1 cellular context compared by ENCODE assay signal in the genomic region with DNA sequence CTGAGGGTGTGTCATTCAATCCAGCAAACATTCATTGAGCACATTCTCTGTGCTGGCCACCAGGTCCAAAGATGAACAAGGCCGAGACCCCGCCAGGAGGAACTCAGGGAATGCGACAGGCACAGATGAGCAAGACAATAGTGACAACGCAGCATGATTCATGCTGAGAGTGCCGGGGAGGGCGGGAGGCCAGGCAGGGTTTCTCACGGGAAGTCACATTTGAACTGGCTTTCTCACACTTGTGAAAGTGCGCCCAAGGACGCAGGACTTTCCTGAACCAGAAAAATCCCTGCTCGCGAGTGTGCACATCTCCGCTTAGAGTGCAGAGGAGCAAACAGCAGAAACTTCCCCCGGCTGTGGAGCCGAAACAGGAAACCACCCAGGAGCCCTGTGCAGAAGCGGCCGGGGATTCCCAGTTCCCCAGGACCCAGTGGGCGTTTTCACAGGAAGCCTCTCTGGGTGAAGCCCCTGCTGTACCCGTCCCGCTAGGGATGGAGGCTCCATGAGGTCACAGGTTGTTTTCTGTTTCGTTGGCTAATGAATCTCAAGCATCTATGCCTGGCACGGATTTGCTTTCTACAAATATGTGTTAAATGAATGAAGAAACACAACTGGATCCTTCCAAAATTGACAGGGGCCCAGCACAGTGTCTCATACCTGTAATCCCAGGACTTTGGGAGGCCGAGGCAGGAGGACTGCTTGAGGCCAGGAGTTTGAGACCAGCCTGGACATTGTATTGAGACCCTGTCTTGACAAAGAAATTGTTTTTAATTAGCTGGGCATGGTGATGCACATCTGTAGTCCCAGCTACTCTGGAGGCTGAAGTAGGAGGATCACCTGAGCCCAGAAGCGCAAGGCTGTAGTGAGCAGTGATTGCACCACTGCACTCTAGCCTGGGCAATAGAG.
TF ChIP-seq lines count a peak whose summit lies in the region.

No MANE protein-coding gene starts in this region.

TF ChIP-seq in HepG2, 621 proteins besides CTCF, POLR2A, EP300 and RAD21 (continued from another document and continues in another):
- TF ChIP-seq, protein P1, sequence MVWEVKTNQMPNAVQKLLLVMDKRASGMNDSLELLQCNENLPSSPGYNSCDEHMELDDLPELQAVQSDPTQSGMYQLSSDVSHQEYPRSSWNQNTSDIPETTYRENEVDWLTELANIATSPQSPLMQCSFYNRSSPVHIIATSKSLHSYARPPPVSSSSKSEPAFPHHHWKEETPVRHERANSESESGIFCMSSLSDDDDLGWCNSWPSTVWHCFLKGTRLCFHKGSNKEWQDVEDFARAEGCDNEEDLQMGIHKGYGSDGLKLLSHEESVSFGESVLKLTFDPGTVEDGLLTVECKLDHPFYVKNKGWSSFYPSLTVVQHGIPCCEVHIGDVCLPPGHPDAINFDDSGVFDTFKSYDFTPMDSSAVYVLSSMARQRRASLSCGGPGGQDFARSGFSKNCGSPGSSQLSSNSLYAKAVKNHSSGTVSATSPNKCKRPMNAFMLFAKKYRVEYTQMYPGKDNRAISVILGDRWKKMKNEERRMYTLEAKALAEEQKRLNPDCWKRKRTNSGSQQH (CRISPR knock-in tag; IDR thresholded peaks at IDR 0.05; ENCODE audit: low read depth) = no peak
- peak; percentile 23; the same call in 1 of the 2 replicates for TF ChIP-seq HOXA3 (CRISPR knock-in tag; IDR thresholded peaks at IDR 0.05)
- TF ChIP-seq TEAD3 (CRISPR knock-in tag; optimal IDR thresholded peaks at IDR 0.05; ENCODE audit: borderline replicate concordance) = peak; percentile 74
- TF ChIP-seq ZNF766 (CRISPR knock-in tag; IDR thresholded peaks at IDR 0.05; ENCODE audit: borderline replicate concordance) = 0 out of 2 replicates have a peak, but pooled peaks have one; percentile 12
- TF ChIP-seq JUND (CRISPR knock-in tag; IDR thresholded peaks at IDR 0.05) = no peak
- TF ChIP-seq GABPB1 (CRISPR knock-in tag; IDR thresholded peaks at IDR 0.05) = peak; percentile 31
- TF ChIP-seq ZNF674 (CRISPR knock-in tag; IDR thresholded peaks at IDR 0.05; ENCODE audit: low read depth) = no peak
- TF ChIP-seq ZNF614 (CRISPR knock-in tag; IDR thresholded peaks at IDR 0.05; ENCODE audit: borderline replicate concordance) = 0 out of 2 replicates have a peak, but pooled peaks have one; percentile 9
- 0 out of 2 replicates have a peak, but pooled peaks have one; percentile 31 for TF ChIP-seq SRY (CRISPR knock-in tag; IDR thresholded peaks at IDR 0.05)
- TF ChIP-seq LCORL (IDR thresholded peaks at IDR 0.05) = no peak
- 0 out of 2 replicates have a peak, but pooled peaks have one; percentile 31 for TF ChIP-seq LCORL (CRISPR knock-in tag; IDR thresholded peaks at IDR 0.05)
- TF ChIP-seq, protein P2, sequence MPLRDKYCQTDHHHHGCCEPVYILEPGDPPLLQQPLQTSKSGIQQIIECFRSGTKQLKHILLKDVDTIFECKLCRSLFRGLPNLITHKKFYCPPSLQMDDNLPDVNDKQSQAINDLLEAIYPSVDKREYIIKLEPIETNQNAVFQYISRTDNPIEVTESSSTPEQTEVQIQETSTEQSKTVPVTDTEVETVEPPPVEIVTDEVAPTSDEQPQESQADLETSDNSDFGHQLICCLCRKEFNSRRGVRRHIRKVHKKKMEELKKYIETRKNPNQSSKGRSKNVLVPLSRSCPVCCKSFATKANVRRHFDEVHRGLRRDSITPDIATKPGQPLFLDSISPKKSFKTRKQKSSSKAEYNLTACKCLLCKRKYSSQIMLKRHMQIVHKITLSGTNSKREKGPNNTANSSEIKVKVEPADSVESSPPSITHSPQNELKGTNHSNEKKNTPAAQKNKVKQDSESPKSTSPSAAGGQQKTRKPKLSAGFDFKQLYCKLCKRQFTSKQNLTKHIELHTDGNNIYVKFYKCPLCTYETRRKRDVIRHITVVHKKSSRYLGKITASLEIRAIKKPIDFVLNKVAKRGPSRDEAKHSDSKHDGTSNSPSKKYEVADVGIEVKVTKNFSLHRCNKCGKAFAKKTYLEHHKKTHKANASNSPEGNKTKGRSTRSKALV (CRISPR knock-in tag; IDR thresholded peaks at IDR 0.05) = 0 out of 2 replicates have a peak, but pooled peaks have one; percentile 54
- TF ChIP-seq SIN3A (IDR thresholded peaks at IDR 0.05; ENCODE audit: borderline replicate concordance, low read depth, low read length) = 0 out of 2 replicates have a peak, but pooled peaks have one; percentile 23
- TF ChIP-seq TGIF2 (CRISPR knock-in tag; IDR thresholded peaks at IDR 0.05) = no peak
- TF ChIP-seq, protein P3, sequence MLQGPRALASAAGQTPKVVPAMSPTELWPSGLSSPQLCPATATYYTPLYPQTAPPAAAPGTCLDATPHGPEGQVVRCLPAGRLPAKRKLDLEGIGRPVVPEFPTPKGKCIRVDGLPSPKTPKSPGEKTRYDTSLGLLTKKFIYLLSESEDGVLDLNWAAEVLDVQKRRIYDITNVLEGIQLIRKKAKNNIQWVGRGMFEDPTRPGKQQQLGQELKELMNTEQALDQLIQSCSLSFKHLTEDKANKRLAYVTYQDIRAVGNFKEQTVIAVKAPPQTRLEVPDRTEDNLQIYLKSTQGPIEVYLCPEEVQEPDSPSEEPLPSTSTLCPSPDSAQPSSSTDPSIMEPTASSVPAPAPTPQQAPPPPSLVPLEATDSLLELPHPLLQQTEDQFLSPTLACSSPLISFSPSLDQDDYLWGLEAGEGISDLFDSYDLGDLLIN (CRISPR knock-in tag; IDR thresholded peaks at IDR 0.05; ENCODE audit: borderline replicate concordance) = no peak
- 0 out of 2 replicates have a peak, but pooled peaks have one; percentile 28 for TF ChIP-seq ZNF430 (CRISPR knock-in tag; IDR thresholded peaks at IDR 0.05)
- no peak for TF ChIP-seq NR2F6 (IDR thresholded peaks at IDR 0.05)
- peak; percentile 22; the same call in 1 of the 2 replicates for TF ChIP-seq NR2F6 (CRISPR knock-in tag; IDR thresholded peaks at IDR 0.05)
- TF ChIP-seq GATAD2A (CRISPR knock-in tag; IDR thresholded peaks at IDR 0.05) = 0 out of 2 replicates have a peak, but pooled peaks have one; percentile 25
- peak; percentile 47 for TF ChIP-seq XRCC5 (optimal IDR thresholded peaks at IDR 0.05; ENCODE audit: low read length)
- TF ChIP-seq GABPA (IDR thresholded peaks at IDR 0.05; ENCODE audit: low read depth, low read length) = no peak
- peak; percentile 31; the same call in 1 of the 2 replicates for TF ChIP-seq GABPA (CRISPR knock-in tag; IDR thresholded peaks at IDR 0.05; ENCODE audit: low read depth)
- TF ChIP-seq CEBPG (CRISPR knock-in tag; IDR thresholded peaks at IDR 0.05) = no peak
- TF ChIP-seq, protein P4, sequence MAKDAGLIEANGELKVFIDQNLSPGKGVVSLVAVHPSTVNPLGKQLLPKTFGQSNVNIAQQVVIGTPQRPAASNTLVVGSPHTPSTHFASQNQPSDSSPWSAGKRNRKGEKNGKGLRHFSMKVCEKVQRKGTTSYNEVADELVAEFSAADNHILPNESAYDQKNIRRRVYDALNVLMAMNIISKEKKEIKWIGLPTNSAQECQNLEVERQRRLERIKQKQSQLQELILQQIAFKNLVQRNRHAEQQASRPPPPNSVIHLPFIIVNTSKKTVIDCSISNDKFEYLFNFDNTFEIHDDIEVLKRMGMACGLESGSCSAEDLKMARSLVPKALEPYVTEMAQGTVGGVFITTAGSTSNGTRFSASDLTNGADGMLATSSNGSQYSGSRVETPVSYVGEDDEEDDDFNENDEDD (CRISPR knock-in tag; IDR thresholded peaks at IDR 0.05; ENCODE audit: borderline replicate concordance) = 0 out of 2 replicates have a peak, but pooled peaks have one; percentile 18
- TF ChIP-seq ZNF598 (CRISPR knock-in tag; IDR thresholded peaks at IDR 0.05; ENCODE audit: borderline replicate concordance) = 0 out of 2 replicates have a peak, but pooled peaks have one; percentile 47
- TF ChIP-seq, protein P5, sequence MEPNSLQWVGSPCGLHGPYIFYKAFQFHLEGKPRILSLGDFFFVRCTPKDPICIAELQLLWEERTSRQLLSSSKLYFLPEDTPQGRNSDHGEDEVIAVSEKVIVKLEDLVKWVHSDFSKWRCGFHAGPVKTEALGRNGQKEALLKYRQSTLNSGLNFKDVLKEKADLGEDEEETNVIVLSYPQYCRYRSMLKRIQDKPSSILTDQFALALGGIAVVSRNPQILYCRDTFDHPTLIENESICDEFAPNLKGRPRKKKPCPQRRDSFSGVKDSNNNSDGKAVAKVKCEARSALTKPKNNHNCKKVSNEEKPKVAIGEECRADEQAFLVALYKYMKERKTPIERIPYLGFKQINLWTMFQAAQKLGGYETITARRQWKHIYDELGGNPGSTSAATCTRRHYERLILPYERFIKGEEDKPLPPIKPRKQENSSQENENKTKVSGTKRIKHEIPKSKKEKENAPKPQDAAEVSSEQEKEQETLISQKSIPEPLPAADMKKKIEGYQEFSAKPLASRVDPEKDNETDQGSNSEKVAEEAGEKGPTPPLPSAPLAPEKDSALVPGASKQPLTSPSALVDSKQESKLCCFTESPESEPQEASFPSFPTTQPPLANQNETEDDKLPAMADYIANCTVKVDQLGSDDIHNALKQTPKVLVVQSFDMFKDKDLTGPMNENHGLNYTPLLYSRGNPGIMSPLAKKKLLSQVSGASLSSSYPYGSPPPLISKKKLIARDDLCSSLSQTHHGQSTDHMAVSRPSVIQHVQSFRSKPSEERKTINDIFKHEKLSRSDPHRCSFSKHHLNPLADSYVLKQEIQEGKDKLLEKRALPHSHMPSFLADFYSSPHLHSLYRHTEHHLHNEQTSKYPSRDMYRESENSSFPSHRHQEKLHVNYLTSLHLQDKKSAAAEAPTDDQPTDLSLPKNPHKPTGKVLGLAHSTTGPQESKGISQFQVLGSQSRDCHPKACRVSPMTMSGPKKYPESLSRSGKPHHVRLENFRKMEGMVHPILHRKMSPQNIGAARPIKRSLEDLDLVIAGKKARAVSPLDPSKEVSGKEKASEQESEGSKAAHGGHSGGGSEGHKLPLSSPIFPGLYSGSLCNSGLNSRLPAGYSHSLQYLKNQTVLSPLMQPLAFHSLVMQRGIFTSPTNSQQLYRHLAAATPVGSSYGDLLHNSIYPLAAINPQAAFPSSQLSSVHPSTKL (CRISPR knock-in tag; IDR thresholded peaks at IDR 0.05) = peak; percentile 66
- TF ChIP-seq RARA (CRISPR knock-in tag; IDR thresholded peaks at IDR 0.05) = peak; percentile 19; the same call in 1 of the 2 replicates
- TF ChIP-seq HDAC2 (CRISPR knock-in tag; IDR thresholded peaks at IDR 0.05) = 0 out of 2 replicates have a peak, but pooled peaks have one; percentile 27
- 0 out of 2 replicates have a peak, but pooled peaks have one; percentile 49 for TF ChIP-seq MYC (CRISPR knock-in tag; IDR thresholded peaks at IDR 0.05; ENCODE audit: borderline replicate concordance)
- TF ChIP-seq, protein P6, sequence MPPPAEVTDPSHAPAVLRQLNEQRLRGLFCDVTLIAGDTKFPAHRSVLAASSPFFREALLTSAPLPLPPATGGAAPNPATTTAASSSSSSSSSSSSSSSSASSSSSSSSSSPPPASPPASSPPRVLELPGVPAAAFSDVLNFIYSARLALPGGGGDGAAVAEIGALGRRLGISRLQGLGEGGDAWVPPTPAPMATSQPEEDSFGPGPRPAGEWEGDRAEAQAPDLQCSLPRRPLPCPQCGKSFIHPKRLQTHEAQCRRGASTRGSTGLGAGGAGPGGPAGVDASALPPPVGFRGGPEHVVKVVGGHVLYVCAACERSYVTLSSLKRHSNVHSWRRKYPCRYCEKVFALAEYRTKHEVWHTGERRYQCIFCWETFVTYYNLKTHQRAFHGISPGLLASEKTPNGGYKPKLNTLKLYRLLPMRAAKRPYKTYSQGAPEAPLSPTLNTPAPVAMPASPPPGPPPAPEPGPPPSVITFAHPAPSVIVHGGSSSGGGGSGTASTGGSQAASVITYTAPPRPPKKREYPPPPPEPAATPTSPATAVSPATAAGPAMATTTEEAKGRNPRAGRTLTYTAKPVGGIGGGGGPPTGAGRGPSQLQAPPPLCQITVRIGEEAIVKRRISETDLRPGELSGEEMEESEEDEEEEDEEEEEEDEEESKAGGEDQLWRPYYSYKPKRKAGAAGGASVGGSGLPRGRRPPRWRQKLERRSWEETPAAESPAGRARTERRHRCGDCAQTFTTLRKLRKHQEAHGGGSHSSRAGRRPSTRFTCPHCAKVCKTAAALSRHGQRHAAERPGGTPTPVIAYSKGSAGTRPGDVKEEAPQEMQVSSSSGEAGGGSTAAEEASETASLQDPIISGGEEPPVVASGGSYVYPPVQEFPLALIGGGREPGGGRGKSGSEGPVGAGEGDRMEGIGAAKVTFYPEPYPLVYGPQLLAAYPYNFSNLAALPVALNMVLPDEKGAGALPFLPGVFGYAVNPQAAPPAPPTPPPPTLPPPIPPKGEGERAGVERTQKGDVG (CRISPR knock-in tag; IDR thresholded peaks at IDR 0.05; ENCODE audit: borderline replicate concordance) = no peak
- no peak for TF ChIP-seq SOX13 (IDR thresholded peaks at IDR 0.05)
- TF ChIP-seq SOX13 (CRISPR knock-in tag; conservative IDR thresholded peaks at IDR 0.05 in 1 of 2, IDR thresholded peaks at IDR 0.05 in 1 of 2) = peak in 1 of 2 experiments; percentile 75; a peak in 2 of 4 replicates
- TF ChIP-seq, protein P7, sequence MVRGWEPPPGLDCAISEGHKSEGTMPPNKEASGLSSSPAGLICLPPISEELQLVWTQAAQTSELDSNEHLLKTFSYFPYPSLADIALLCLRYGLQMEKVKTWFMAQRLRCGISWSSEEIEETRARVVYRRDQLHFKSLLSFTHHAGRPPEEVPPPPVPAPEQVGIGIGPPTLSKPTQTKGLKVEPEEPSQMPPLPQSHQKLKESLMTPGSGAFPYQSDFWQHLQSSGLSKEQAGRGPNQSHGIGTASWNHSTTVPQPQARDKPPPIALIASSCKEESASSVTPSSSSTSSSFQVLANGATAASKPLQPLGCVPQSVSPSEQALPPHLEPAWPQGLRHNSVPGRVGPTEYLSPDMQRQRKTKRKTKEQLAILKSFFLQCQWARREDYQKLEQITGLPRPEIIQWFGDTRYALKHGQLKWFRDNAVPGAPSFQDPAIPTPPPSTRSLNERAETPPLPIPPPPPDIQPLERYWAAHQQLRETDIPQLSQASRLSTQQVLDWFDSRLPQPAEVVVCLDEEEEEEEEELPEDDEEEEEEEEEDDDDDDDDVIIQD (CRISPR knock-in tag; IDR thresholded peaks at IDR 0.05; ENCODE audit: low read depth) = no peak
- TF ChIP-seq, protein P8, sequence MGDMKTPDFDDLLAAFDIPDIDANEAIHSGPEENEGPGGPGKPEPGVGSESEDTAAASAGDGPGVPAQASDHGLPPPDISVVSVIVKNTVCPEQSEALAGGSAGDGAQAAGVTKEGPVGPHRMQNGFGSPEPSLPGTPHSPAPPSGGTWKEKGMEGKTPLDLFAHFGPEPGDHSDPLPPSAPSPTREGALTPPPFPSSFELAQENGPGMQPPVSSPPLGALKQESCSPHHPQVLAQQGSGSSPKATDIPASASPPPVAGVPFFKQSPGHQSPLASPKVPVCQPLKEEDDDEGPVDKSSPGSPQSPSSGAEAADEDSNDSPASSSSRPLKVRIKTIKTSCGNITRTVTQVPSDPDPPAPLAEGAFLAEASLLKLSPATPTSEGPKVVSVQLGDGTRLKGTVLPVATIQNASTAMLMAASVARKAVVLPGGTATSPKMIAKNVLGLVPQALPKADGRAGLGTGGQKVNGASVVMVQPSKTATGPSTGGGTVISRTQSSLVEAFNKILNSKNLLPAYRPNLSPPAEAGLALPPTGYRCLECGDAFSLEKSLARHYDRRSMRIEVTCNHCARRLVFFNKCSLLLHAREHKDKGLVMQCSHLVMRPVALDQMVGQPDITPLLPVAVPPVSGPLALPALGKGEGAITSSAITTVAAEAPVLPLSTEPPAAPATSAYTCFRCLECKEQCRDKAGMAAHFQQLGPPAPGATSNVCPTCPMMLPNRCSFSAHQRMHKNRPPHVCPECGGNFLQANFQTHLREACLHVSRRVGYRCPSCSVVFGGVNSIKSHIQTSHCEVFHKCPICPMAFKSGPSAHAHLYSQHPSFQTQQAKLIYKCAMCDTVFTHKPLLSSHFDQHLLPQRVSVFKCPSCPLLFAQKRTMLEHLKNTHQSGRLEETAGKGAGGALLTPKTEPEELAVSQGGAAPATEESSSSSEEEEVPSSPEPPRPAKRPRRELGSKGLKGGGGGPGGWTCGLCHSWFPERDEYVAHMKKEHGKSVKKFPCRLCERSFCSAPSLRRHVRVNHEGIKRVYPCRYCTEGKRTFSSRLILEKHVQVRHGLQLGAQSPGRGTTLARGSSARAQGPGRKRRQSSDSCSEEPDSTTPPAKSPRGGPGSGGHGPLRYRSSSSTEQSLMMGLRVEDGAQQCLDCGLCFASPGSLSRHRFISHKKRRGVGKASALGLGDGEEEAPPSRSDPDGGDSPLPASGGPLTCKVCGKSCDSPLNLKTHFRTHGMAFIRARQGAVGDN (CRISPR knock-in tag; IDR thresholded peaks at IDR 0.05) = peak; percentile 66
